Comparison of ENCODE assay signal across 8 cellular contexts in genomic region chr11:129536338-129536737, GRCh38.
"Had no signal": no experiment of that assay in that cellular context is flagged by ENCODE, and none has a peak within 500 bp of the region (broad histone marks: within the 10 kb centered on the region; RNA-seq: fewer than 3 reads in every experiment).

No MANE protein-coding gene starts in this region.

- FAIRE-seq: HepG2 had no signal

- H3K36me3 ChIP-seq: HAP-1 had no signal

- H3K4me3 ChIP-seq: GM23248, HAP-1 had no signal

- H3K27ac ChIP-seq: GM23248, HL-60 had no signal

- H3K4me3 Mint-ChIP-seq: HFFc6, IgD-negative memory B cell had no signal

- DNase-seq: GM23248, GOT3, H7, HFFc6 had no signal

- H3K27me3 Mint-ChIP-seq: IgD-negative memory B cell had no signal

- H3K4me1 Mint-ChIP-seq: IgD-negative memory B cell had no signal

- H3K27ac Mint-ChIP-seq: HFFc6, IgD-negative memory B cell had no signal
